Comparison of ENCODE assay signal across 1 cellular context in the genomic region with DNA sequence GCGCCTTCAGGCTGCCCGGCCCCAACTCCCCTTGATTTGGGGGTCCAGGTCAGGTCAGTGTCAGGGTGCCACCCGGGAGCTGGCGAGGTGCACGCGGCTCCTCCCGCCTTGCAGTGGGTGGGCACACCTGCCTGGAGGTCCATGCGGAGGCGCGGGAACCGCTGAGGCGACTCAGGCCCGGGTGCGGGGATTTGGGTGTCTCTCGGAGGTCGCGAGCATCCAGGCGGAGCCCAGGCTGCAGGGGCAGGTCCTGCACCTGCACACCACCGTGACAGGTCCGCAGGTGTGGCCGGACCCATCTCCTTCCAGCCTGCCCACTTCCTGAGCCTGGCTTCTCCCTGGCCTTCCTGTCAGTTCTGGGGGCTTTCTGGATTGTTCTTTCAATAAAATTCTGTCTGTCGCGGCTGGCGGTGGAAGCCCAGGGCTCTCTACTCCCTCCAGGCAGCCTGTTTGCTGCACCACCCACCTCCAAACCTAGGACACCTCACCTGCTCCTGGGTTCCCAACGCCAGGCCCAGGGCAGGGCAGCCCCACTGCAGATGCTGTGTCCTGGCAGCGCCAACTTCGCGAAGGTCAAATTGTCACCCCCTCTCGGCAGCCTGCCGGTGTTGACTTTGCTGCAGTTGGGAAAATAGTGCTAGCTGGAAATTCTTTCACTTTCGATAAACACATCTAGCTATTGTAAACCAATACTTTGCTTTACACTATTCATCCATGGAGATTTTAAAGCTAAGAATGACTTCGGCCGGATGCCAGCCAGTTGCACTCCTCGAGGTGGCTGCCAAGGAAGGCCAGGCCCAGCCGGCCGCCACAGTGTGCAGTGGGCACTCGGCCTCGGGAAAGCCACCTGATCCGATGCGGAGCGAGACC.
A peak's percentile ranks its signal among the peaks of the same experiment; 100 is the strongest.
TF ChIP-seq lines count a peak whose summit lies in the region.

No MANE protein-coding gene starts in this region.

TF ChIP-seq in liver, 16 proteins besides CTCF, POLR2A, EP300 and RAD21 (continued from another document):
- TF ChIP-seq REST (IDR thresholded peaks at IDR 0.05) (no peak), SP1 (IDR thresholded peaks at IDR 0.05) (peak; percentile 69), HNF4G (IDR thresholded peaks at IDR 0.05) (no peak), NR2F2 (IDR thresholded peaks at IDR 0.05) (no peak), JUND (IDR thresholded peaks at IDR 0.05) (no peak), FOXA1 (IDR thresholded peaks at IDR 0.05) (peak; percentile 72)
